8 cellular contexts compared by ENCODE assay signal in genomic region chr10:132942101-132942739, GRCh38. TPM values are rescaled to one million over a fixed set of nuclear protein-coding genes. Genes with fewer than 3 reads are reported as not detected.
DNase-seq lines count a peak whose midpoint lies in the region; ATAC-seq and TF ChIP-seq lines count a peak whose summit lies in the region.

CFAP46 (minus strand) TSS chr10:132942570; CDS start chr10:132942484, 86 bp downstream.

- ATAC-seq in lower lobe of right lung, result peak; percentile 33 to 75
- no peak for ATAC-seq in HG02981 (IDR thresholded peaks at IDR 0.05; ENCODE audit: unreplicated experiment)

- H3K4me3 ChIP-seq in effector memory CD4-positive, alpha-beta T cell (ENCODE audit: insufficient read depth, low read depth, low read length, poor library complexity, severe bottlenecking), result peak within 1 kb of the TSS; percentile 8
- peak within 1 kb of the TSS; percentile 45 for H3K4me3 ChIP-seq in lower lobe of right lung

- peaks cover 20% of the 10 kb centered on the region for H3K27me3 ChIP-seq in effector memory CD4-positive, alpha-beta T cell (replicated peaks; ENCODE audit: control insufficient read depth, insufficient read depth, low read length, poor library complexity, severe bottlenecking)
- H3K27me3 ChIP-seq in lower lobe of right lung (ENCODE audit: low read depth), result peaks cover 68% of the 10 kb centered on the region

- DNase-seq in GM03348 (ENCODE audit: low spot score) (peak; percentile 71), NCI-H69 (lab: John Stamatoyannopoulos, UW) (peak; percentile 1), lower lobe of right lung (no peak), substantia nigra (lab: John Stamatoyannopoulos, UW) (peak in 37 of 49 donors; percentile 7 to 77 (median 43)), DMS153 (lab: John Stamatoyannopoulos, UW) (no peak)
- DNase-seq in effector memory CD4-positive, alpha-beta T cell, result no peak
- no peak for DNase-seq in activated effector memory CD4-positive, alpha-beta T cell treated with anti-CD3 and anti-CD28 coated beads, Interleukin-2, amount 50 U/mL, for 16 hours

- no peaks in the 10 kb centered on the region for H3K36me3 ChIP-seq in effector memory CD4-positive, alpha-beta T cell (ENCODE audit: control insufficient read depth, insufficient read depth, low read length)
- no peaks in the 10 kb centered on the region for H3K36me3 ChIP-seq in lower lobe of right lung

- no peaks in the 10 kb centered on the region for H3K9me3 ChIP-seq in effector memory CD4-positive, alpha-beta T cell (ENCODE audit: control insufficient read depth, low read length)
- H3K9me3 ChIP-seq in lower lobe of right lung, result no peaks in the 10 kb centered on the region

- intact Hi-C loops in lower lobe of right lung (cut with DNase I), result no loop called here

- peaks cover 8% of the 10 kb centered on the region for H3K4me1 ChIP-seq in effector memory CD4-positive, alpha-beta T cell (ENCODE audit: control insufficient read depth, insufficient read depth, low read length, poor library complexity, severe bottlenecking)
- H3K4me1 ChIP-seq in lower lobe of right lung, result peaks cover 7% of the 10 kb centered on the region

- H3K27ac ChIP-seq in effector memory CD4-positive, alpha-beta T cell (ENCODE audit: insufficient read depth, low read length, poor library complexity, severe bottlenecking), result no peak within 1 kb of the TSS
- H3K27ac ChIP-seq in lower lobe of right lung, result no peak within 1 kb of the TSS
- no peak within 1 kb of the TSS for H3K27ac ChIP-seq in substantia nigra (ENCODE audit: low read depth, low read length, poor library complexity, severe bottlenecking)

- no peak for TF ChIP-seq CTCF in lower lobe of right lung (IDR thresholded peaks at IDR 0.05)

RNA-seq across cellular contexts. Expression of gene CFAP46, which starts in this region (rescaled TPM):
- 9.0 TPM for total RNA-seq in lower lobe of right lung

Comparison
In these comparisons a context has a peak if more than half of its experiments do, and no peak if none do; other contexts are left out.
1. DNase-seq: peak in GM03348 (single experiment), NCI-H69 (single experiment) and substantia nigra (37 of 49); none in effector memory CD4-positive, alpha-beta T cell (0 of 3), lower lobe of right lung (single experiment), activated effector memory CD4-positive, alpha-beta T cell treated with anti-CD3 and anti-CD28 coated beads, Interleukin-2, amount 50 U/mL, for 16 hours (single experiment) and DMS153 (single experiment).